8 cellular contexts compared by ENCODE assay signal in the genomic region with DNA sequence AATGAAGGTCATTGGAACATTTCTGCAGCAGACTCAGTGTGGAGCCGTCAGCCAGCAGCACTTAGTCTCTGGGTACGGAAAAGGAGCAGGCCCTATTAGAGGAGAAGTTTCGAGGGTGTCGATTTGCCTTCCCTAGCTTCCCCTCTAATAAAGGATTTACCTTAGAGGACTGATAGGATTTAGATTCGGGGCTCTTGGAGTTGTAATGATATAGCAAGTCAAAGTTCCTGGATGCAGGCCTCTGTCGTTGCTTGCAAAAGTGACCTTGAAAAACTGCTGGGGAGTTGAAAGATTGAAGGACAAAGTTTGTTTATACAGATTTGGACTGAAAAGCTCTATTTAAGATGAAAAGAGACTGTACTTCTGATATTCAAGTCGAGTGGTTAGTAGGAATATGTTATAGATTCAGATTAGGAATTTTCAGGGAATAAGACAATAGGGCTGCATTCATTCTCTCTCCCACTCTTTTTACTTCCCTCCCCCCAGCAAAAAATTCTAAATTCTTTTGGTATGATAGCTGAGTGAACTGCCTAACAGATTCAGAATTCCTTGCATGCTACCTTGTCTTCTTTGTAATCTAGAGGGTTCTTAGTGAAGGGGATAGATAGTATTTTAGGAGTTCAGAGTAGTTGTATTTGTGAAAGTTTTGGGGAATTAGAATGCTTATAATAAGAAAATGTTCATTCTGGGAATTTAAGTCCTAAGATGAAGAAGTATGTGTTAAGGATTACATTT. TPM values are rescaled to one million over a fixed set of nuclear protein-coding genes. Genes with fewer than 3 reads are reported as not detected.
DNase-seq lines count a peak whose midpoint lies in the region; ATAC-seq lines count a peak whose summit lies in the region.

No MANE protein-coding gene starts in this region.

- peak overlapping the region; percentile 41 for H3K27ac Mint-ChIP-seq in activated CD8-positive, alpha-beta T cell treated with anti-CD3 and anti-CD28 coated beads, Interleukin-2, amount 10 ng/mL, durations not matched to agents 7 days and 5 days

- H3K4me1 Mint-ChIP-seq in activated CD8-positive, alpha-beta T cell treated with anti-CD3 and anti-CD28 coated beads, Interleukin-2, amount 10 ng/mL, durations not matched to agents 7 days and 5 days (ENCODE audit: low read depth): peaks cover 63% of the 10 kb centered on the region

- no peaks in the 10 kb centered on the region for H4K20me1 ChIP-seq in GM23248 (ENCODE audit: insufficient read depth)

- H3K4me3 Mint-ChIP-seq in activated CD8-positive, alpha-beta T cell treated with anti-CD3 and anti-CD28 coated beads, Interleukin-2, amount 10 ng/mL, durations not matched to agents 7 days and 5 days: peak overlapping the region; percentile 98

- no peaks in the 10 kb centered on the region for H3K9me2 ChIP-seq in GM23248 (ENCODE audit: insufficient read depth)

- H3K9ac ChIP-seq in GM23248: peak overlapping the region; percentile 65

- H3K36me3 ChIP-seq in GM23248 (ENCODE audit: low read depth): no peaks in the 10 kb centered on the region

- no peaks in the 10 kb centered on the region for H3K9me3 ChIP-seq in GM23248 (ENCODE audit: low read depth)
- no peaks in the 10 kb centered on the region for H3K9me3 ChIP-seq in right cardiac atrium (ENCODE audit: control insufficient read depth, low read length)

- in situ Hi-C loops in GM23248 (cut with MboI): no loop called here

- peaks cover 47% of the 10 kb centered on the region for H3K36me3 Mint-ChIP-seq in activated CD8-positive, alpha-beta T cell treated with anti-CD3 and anti-CD28 coated beads, Interleukin-2, amount 10 ng/mL, durations not matched to agents 7 days and 5 days (ENCODE audit: low read depth)

- CTCF ChIA-PET in activated CD8-positive, alpha-beta T cell treated with anti-CD3 and anti-CD28 coated beads, Interleukin-2, amount 10 ng/mL, durations not matched to agents 7 days and 5 days (lab: Charles Lee): interaction anchor here (0.7 to 5.4 kb wide), 7 partner anchors 9 to 139 kb away, joined by 3 to 41 read pairs (median 5); partner anchors contain the start of gene NFYC

- H3K4me1 ChIP-seq in GM23248 (ENCODE audit: insufficient read depth) (peaks cover 40% of the 10 kb centered on the region), right cardiac atrium (ENCODE audit: control insufficient read depth, insufficient read depth, low read length) (peaks cover 7% of the 10 kb centered on the region)

- H3K27ac ChIP-seq in GM23248 (peak overlapping the region; percentile 69), right cardiac atrium (ENCODE audit: low read length) (peak overlapping the region; percentile 62)

- 12% methylated on average over 7 of the region's 7 CpGs for WGBS in GM23248 (ENCODE audit: low coverage in 1 of 2, low lambda C conversion rate in 2 of 2, missing lambda C conversion rate in 2 of 2), 2 experiments
- WGBS in right cardiac atrium: 11% methylated on average over 7 of the region's 7 CpGs

- H3K27me3 ChIP-seq in GM23248 (replicated peaks; ENCODE audit: insufficient read depth): no peaks in the 10 kb centered on the region
- no peaks in the 10 kb centered on the region for H3K27me3 ChIP-seq in right cardiac atrium (ENCODE audit: control insufficient read depth, insufficient read depth)

- peak overlapping the region; percentile 71 for H3K4me2 ChIP-seq in GM23248 (ENCODE audit: unreplicated experiment)

- H3K4me3 ChIP-seq in GM23248: peak overlapping the region; percentile 75
- peak overlapping the region; percentile 89 for H3K4me3 ChIP-seq in right cardiac atrium (ENCODE audit: low read length)
- H3K4me3 ChIP-seq in skeletal muscle cell (ENCODE audit: low read depth, low read length): peak overlapping the region; percentile 36

- H3F3A ChIP-seq in GM23248 (ENCODE audit: insufficient read depth): peaks cover 31% of the 10 kb centered on the region

- intact Hi-C loops in right cardiac atrium (cut with DNase I): no loop called here

- ATAC-seq in activated CD8-positive, alpha-beta T cell treated with anti-CD3 and anti-CD28 coated beads, Interleukin-2, amount 10 ng/mL, durations not matched to agents 7 days and 5 days: no peak
- ATAC-seq in right cardiac atrium: no peak
- ATAC-seq in GM18502 (IDR thresholded peaks at IDR 0.05; ENCODE audit: poor library complexity, unreplicated experiment): no peak

- H2AFZ ChIP-seq in GM23248: peak overlapping the region; percentile 82

- peaks cover 94% of the 10 kb centered on the region for H3K79me2 ChIP-seq in GM23248 (ENCODE audit: insufficient read depth)

- POLR2A ChIA-PET in activated CD8-positive, alpha-beta T cell treated with anti-CD3 and anti-CD28 coated beads, Interleukin-2, amount 10 ng/mL, durations not matched to agents 7 days and 5 days (lab: Charles Lee): interaction anchor here (0.6 to 5.2 kb wide), 3 partner anchors 11 to 37 kb away, joined by 3 to 66 read pairs (median 9); partner anchors contain the start of gene NFYC

- DNase-seq in GM23248 (peak; percentile 40), right cardiac atrium (no peak), skeletal muscle cell (ENCODE audit: low read depth) (no peak), iPS-NIHi11 (ENCODE audit: low spot score) (no peak), mesenteric fat pad (ENCODE audit: low spot score) (no peak)
- DNase-seq in activated CD8-positive, alpha-beta T cell treated with anti-CD3 and anti-CD28 coated beads, Interleukin-2, amount 10 ng/mL, durations not matched to agents 7 days and 5 days: no peak
- no peak for DNase-seq in stimulated activated CD4-positive, alpha-beta T cell treated with anti-CD3 and anti-CD28 coated beads, Interleukin-2, amount 100 ng/mL, for 48 hours

- no peaks in the 10 kb centered on the region for H3K27me3 Mint-ChIP-seq in activated CD8-positive, alpha-beta T cell treated with anti-CD3 and anti-CD28 coated beads, Interleukin-2, amount 10 ng/mL, durations not matched to agents 7 days and 5 days (ENCODE audit: low read depth)

- no peaks in the 10 kb centered on the region for H3K9me3 Mint-ChIP-seq in activated CD8-positive, alpha-beta T cell treated with anti-CD3 and anti-CD28 coated beads, Interleukin-2, amount 10 ng/mL, durations not matched to agents 7 days and 5 days (ENCODE audit: insufficient read depth)

RNA-seq across cellular contexts. Expression of gene NFYC, which starts 19.2 kb away (rescaled TPM):
- 23.7 and 24.5 TPM in 2 replicates for total RNA-seq in GM23248 (2014; rRNA removed; shearing (Covaris generic))
- polyA plus RNA-seq in GM23248 (2016; fragmentation: Nextera tagmentation; extraction: Ambion mirVana): 28.3 and 33.1 TPM in 2 replicates
- 10 to 100 TPM; 71.5 to 74.4 TPM for total RNA-seq in activated CD8-positive, alpha-beta T cell treated with anti-CD3 and anti-CD28 coated beads, Interleukin-2, amount 10 ng/mL, durations not matched to agents 7 days and 5 days
- 10 to 100 TPM; 70.6 to 82.6 (median 78.9) TPM for total RNA-seq in right cardiac atrium
- 63.6 TPM for polyA plus RNA-seq in right cardiac atrium
- 36.4 TPM for total RNA-seq in mesenteric fat pad

RNA-seq across cellular contexts. Expression of gene RIMS3, which starts 45.3 kb away (rescaled TPM):
- total RNA-seq in GM23248 (2014; rRNA removed; shearing (Covaris generic)): 0.25 TPM in 1 of 2 replicates, not detected in the other
- 0.08 and 0.18 TPM in 2 replicates for polyA plus RNA-seq in GM23248 (2016; fragmentation: Nextera tagmentation; extraction: Ambion mirVana)
- total RNA-seq in activated CD8-positive, alpha-beta T cell treated with anti-CD3 and anti-CD28 coated beads, Interleukin-2, amount 10 ng/mL, durations not matched to agents 7 days and 5 days: 1 to 10 TPM; 4.7 to 6.2 TPM
- total RNA-seq in right cardiac atrium: 1 to 10 TPM; 4.3 to 4.8 (median 4.5) TPM
- polyA plus RNA-seq in right cardiac atrium: 1.5 TPM
- 1.2 TPM for total RNA-seq in mesenteric fat pad

Comparison
In these comparisons a context has a peak if more than half of its experiments do, and no peak if none do; other contexts are left out.
1. H3K4me3 ChIP-seq: peak in every context shown above with its lines; median percentile 89 in right cardiac atrium; 75 in GM23248; 36 in skeletal muscle cell.